ENCODE assay signal across 25 cellular contexts in the genomic region with DNA sequence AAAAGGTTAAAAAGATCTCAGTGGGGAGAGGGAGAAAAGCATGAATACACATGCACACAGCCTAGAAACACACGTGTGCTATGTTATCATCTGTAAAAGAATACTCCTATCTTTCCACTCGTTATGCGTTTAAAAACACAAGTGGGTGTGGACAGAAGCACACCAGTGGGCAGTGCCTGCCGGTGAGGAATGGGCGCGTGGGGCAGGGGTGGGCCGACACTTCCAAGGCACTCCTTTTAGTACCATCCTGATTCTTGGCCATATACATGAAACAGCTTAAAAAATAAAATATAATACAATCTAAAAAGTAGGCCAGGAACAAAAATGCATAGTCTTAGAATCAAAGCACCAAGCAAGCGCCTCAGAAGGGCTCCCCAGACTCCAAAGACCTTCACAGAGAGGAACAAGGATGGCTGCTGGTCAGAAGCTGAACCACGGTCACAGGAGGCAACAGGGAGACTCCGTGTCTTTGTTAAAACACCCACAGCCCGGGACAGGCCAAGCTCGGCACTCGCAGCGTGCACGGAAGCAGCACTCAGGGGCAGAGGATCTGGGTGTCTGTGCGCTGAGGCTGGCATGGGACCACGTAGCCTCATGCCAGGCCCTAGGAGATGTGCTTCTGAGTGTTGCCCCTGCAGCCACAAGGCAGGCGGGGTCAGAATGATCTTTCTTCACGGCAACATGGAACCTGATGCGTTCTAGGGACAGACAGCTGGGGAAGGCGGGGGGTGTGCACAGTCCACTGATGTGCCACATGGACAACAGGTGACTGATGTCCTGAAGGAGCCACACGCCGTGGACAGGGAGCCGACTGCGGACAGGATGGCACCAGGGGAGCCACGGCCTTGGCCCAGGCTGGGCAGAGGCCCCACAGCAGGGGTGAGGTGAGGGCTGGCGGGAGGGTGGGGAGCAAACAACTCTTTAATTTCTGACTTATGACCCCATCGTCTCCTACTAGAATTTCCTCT.
"Had no signal": no experiment of that assay in that cellular context is flagged by ENCODE, and none has a peak within 500 bp of the region (broad histone marks: within the 10 kb centered on the region; RNA-seq: fewer than 3 reads in every experiment).

No MANE protein-coding gene starts in this region.

- ATAC-seq: effector memory CD8-positive, alpha-beta T cell; esophagus mucosa; gastrocnemius medialis; left lobe of liver; natural killer cell; sciatic nerve; stimulated activated effector memory CD8-positive, alpha-beta T cell treated with anti-CD3 and anti-CD28 coated beads, Interleukin-12 subunit alpha, Interleukin-12 subunit beta, amount 100 ng/mL, for 72 hours; stimulated activated naive CD8-positive, alpha-beta T cell treated with anti-CD3 and anti-CD28 coated beads, Interleukin-15, Interleukin-2, amounts not matched to agents 100 U/mL and 50 U/mL, for 24 hours had no signal

- H3K27me3 ChIP-seq: gastrocnemius medialis, neutrophil, suprapubic skin, transverse colon, vagina had no signal

- H3K4me2 ChIP-seq: smooth muscle cell had no signal

- DNase-seq: cortex of kidney; effector memory CD8-positive, alpha-beta T cell; foreskin fibroblast; gastrocnemius medialis; head of caudate nucleus; natural killer cell; stimulated activated CD4-positive, alpha-beta T cell treated with anti-CD3 and anti-CD28 coated beads, Interleukin-2, amount 100 ng/mL, for 24 hours; stimulated activated CD4-positive, alpha-beta T cell treated with anti-CD3 and anti-CD28 coated beads, Interleukin-4, amount 100 ng/mL, for 24 hours; stimulated activated naive CD8-positive, alpha-beta T cell treated with anti-CD3 and anti-CD28 coated beads, Interleukin-15, Interleukin-2, amounts not matched to agents 100 U/mL and 50 U/mL, for 24 hours; transverse colon had no signal

- H3K27ac Mint-ChIP-seq: memory B cell, natural killer cell, progenitor cell of endocrine pancreas had no signal

- H3K27me3 Mint-ChIP-seq: effector memory CD8-positive, alpha-beta T cell; memory B cell; progenitor cell of endocrine pancreas had no signal

- H3K4me1 ChIP-seq: gastrocnemius medialis, parathyroid adenoma, suprapubic skin, transverse colon, vagina had no signal

- H3K4me3 Mint-ChIP-seq: effector memory CD8-positive, alpha-beta T cell; memory B cell; natural killer cell; stimulated activated effector memory CD8-positive, alpha-beta T cell treated with anti-CD3 and anti-CD28 coated beads, Interleukin-12 subunit alpha, Interleukin-12 subunit beta, amount 100 ng/mL, for 72 hours had no signal

- FAIRE-seq: endometrium, keratinocyte had no signal

- H3K9me3 ChIP-seq: gastrocnemius medialis, neutrophil, suprapubic skin, transverse colon, vagina had no signal

- H3K4me3 ChIP-seq: gastrocnemius medialis, lung, smooth muscle cell, suprapubic skin, transverse colon, vagina had no signal

- H2AFZ ChIP-seq: parathyroid adenoma had no signal

- H3K9me3 Mint-ChIP-seq: effector memory CD8-positive, alpha-beta T cell; memory B cell; natural killer cell; stimulated activated effector memory CD8-positive, alpha-beta T cell treated with anti-CD3 and anti-CD28 coated beads, Interleukin-12 subunit alpha, Interleukin-12 subunit beta, amount 100 ng/mL, for 72 hours had no signal

- H3K79me2 ChIP-seq: parathyroid adenoma had no signal

- H3K27ac ChIP-seq: epithelial cell of prostate, gastrocnemius medialis, neutrophil, parathyroid adenoma, suprapubic skin, transverse colon, vagina had no signal

- H3K9ac ChIP-seq: parathyroid adenoma had no signal
